22 cellular contexts compared by ENCODE assay signal in genomic region chr7:5436003-5436678, GRCh38. TPM values are rescaled to one million over a fixed set of nuclear protein-coding genes. Genes with fewer than 3 reads are reported as not detected.
DNase-seq lines count a peak whose midpoint lies in the region; ATAC-seq and TF ChIP-seq lines count a peak whose summit lies in the region.
"Had no signal": no experiment of that assay in that cellular context is flagged by ENCODE, and none has a peak within 500 bp of the region (broad histone marks: within the 10 kb centered on the region; RNA-seq: fewer than 3 reads in every experiment).

No MANE protein-coding gene starts in this region.

- no peak overlapping the region for H3K4me3 Mint-ChIP-seq in T-cell
- H3K4me3 Mint-ChIP-seq: CD4-positive, alpha-beta T cell had no signal

- H3K27me3 ChIP-seq in mesenchymal stem cell (ENCODE audit: control insufficient read depth in 1 of 2, insufficient read depth in 1 of 2, low read length in 2 of 2), result no peaks in the 10 kb centered on the region
- no peaks in the 10 kb centered on the region for H3K27me3 ChIP-seq in breast epithelium
- no peaks in the 10 kb centered on the region for H3K27me3 ChIP-seq in foreskin keratinocyte

- TF ChIP-seq CTCF in breast epithelium (IDR thresholded peaks at IDR 0.05) (no peak), foreskin keratinocyte (conservative IDR thresholded peaks at IDR 0.05) (no peak)

- WGBS in mesenchymal stem cell, result 93% methylated on average over 4 of the region's 5 CpGs

- peak; percentile 41 for ATAC-seq in GM18867 (IDR thresholded peaks at IDR 0.05; ENCODE audit: unreplicated experiment)
- ATAC-seq in GM21717 (IDR thresholded peaks at IDR 0.05; ENCODE audit: unreplicated experiment), result peak; percentile 37
- ATAC-seq in foreskin keratinocyte, result no peak
- ATAC-seq in T-cell (replicated peaks in 1 of 4), result no peak
- ATAC-seq: A549 had no signal

- no peak overlapping the region for H3K23ac ChIP-seq in mesenchymal stem cell (ENCODE audit: low read length in 2 of 2)

- no peak for TF ChIP-seq POLR2A in breast epithelium (IDR thresholded peaks at IDR 0.05)

- no peak overlapping the region for H3K18ac ChIP-seq in mesenchymal stem cell (ENCODE audit: low read depth in 1 of 2, low read length in 2 of 2)

- POLR2A ChIA-PET in T-cell (lab: Charles Lee), result no interaction called here

- H3K9me3 ChIP-seq in mesenchymal stem cell (ENCODE audit: control insufficient read depth, low read length) (peaks cover 12% of the 10 kb centered on the region), breast epithelium (peaks cover 0 to 10% of the 10 kb centered on the region in 2 donors)

- peak overlapping the region; percentile 55 for H4K8ac ChIP-seq in mesenchymal stem cell (ENCODE audit: low read length)

- H3K14ac ChIP-seq in mesenchymal stem cell (ENCODE audit: low read length in 2 of 2), result no peak overlapping the region

- CTCF ChIA-PET in T-cell (lab: Charles Lee), result no interaction called here

- H3K4me2 ChIP-seq in mesenchymal stem cell (ENCODE audit: low read length, poor library complexity, severe bottlenecking), result no peak overlapping the region
- H3K4me2 ChIP-seq: A549; BLaER1 treated with 17β-estradiol and CSF1 and Interleukin-3, amounts not matched to agents 10 nM and 100 nM had no signal

- no peak overlapping the region for H2BK120ac ChIP-seq in mesenchymal stem cell (ENCODE audit: low read depth, low read length)

- no peaks in the 10 kb centered on the region for H3K4me1 Mint-ChIP-seq in T-cell

- no peak overlapping the region for H2BK12ac ChIP-seq in mesenchymal stem cell (ENCODE audit: low read length in 2 of 2)

- H3K79me1 ChIP-seq in mesenchymal stem cell (replicated peaks; ENCODE audit: low read length, poor library complexity, severe bottlenecking), result peaks cover 29% of the 10 kb centered on the region

- H3K27me3 Mint-ChIP-seq in T-cell, result peaks cover 15 to 33% of the 10 kb centered on the region in 2 donors

- H3K9ac ChIP-seq in mesenchymal stem cell (ENCODE audit: low read length), result no peak overlapping the region
- H3K9ac ChIP-seq: BLaER1 treated with 17β-estradiol and CSF1 and Interleukin-3, amounts not matched to agents 10 nM and 100 nM had no signal

- no peak overlapping the region for H2AK5ac ChIP-seq in mesenchymal stem cell (ENCODE audit: low read length, severe bottlenecking)

- H4K91ac ChIP-seq in mesenchymal stem cell (ENCODE audit: low read length), result no peak overlapping the region

- intact Hi-C loops in breast epithelium (cut with DNase I; ENCODE audit: low total_unique reads), result no loop called here

- no peak overlapping the region for H2BK15ac ChIP-seq in mesenchymal stem cell (ENCODE audit: low read depth, poor library complexity, severe bottlenecking)

- peaks cover 25 to 28% of the 10 kb centered on the region in 2 experiments for H3K36me3 ChIP-seq in mesenchymal stem cell (ENCODE audit: control insufficient read depth in 1 of 2, insufficient read depth in 2 of 2, low read depth in 1 of 2, low read length in 2 of 2)
- no peaks in the 10 kb centered on the region for H3K36me3 ChIP-seq in breast epithelium

- no peak overlapping the region for H3K4ac ChIP-seq in mesenchymal stem cell (ENCODE audit: low read depth in 1 of 2, low read length in 2 of 2)

- DNase-seq in RPMI8226 (peak; percentile 33), mesenchymal stem cell (no peak), breast epithelium (ENCODE audit: low spot score in 2 of 2) (no peak), foreskin keratinocyte (no peak), T-cell (no peak)
- DNase-seq: AML-193; CD4-positive, alpha-beta T cell; EL; GDM1; Kasumi-1; NCI-H1105 treated with DMSO at 0.1 percent for 48 hours; NCI-H1930; NCI-H2107; NCI-H524; NCI-H748 treated with DMSO at 0.1 percent for 48 hours; SIG-M5 had no signal

- H3K36me3 Mint-ChIP-seq in T-cell, result peaks cover 19% of the 10 kb centered on the region

- peaks cover 0 to 3% (median 0%) of the 10 kb centered on the region in 3 donors for H3K9me3 Mint-ChIP-seq in T-cell
- H3K9me3 Mint-ChIP-seq: CD4-positive, alpha-beta T cell had no signal

- peaks cover 10% of the 10 kb centered on the region for H3K4me1 ChIP-seq in mesenchymal stem cell (ENCODE audit: control insufficient read depth, insufficient read depth, low read depth, low read length)
- no peaks in the 10 kb centered on the region for H3K4me1 ChIP-seq in breast epithelium
- no peaks in the 10 kb centered on the region for H3K4me1 ChIP-seq in foreskin keratinocyte
- H3K4me1 ChIP-seq: A549 had no signal

- H3K27ac ChIP-seq in mesenchymal stem cell (ENCODE audit: low read length, poor library complexity, severe bottlenecking), result no peak overlapping the region
- H3K27ac ChIP-seq in breast epithelium, result no peak overlapping the region
- no peak overlapping the region for H3K27ac ChIP-seq in foreskin keratinocyte
- H3K27ac ChIP-seq: A549; BLaER1 treated with 17β-estradiol and CSF1 and Interleukin-3, amounts not matched to agents 10 nM and 100 nM; HL-60; SK-N-MC had no signal

- H2AFZ ChIP-seq in mesenchymal stem cell (ENCODE audit: low read depth, low read length), result no peak overlapping the region

- H3K4me3 ChIP-seq in mesenchymal stem cell (ENCODE audit: insufficient read depth in 1 of 2, low read depth in 1 of 2, low read length in 2 of 2) (no peak overlapping the region), breast epithelium (no peak overlapping the region)
- H3K4me3 ChIP-seq: A549; BLaER1 treated with 17β-estradiol and CSF1 and Interleukin-3, amounts not matched to agents 10 nM and 100 nM; SK-N-MC had no signal

- no peak overlapping the region for H2BK5ac ChIP-seq in mesenchymal stem cell (ENCODE audit: low read depth, low read length, poor library complexity, severe bottlenecking)

- no peak overlapping the region for H3K27ac Mint-ChIP-seq in T-cell
- H3K27ac Mint-ChIP-seq: CD4-positive, alpha-beta T cell had no signal

RNA-seq across cellular contexts. Expression of gene TNRC18, which starts 12.5 kb away (rescaled TPM):
- polyA plus RNA-seq in mesenchymal stem cell (2013, experiment 1 of 2), result 45.5 TPM
- polyA plus RNA-seq in mesenchymal stem cell (2013, experiment 2 of 2), result 39.8 TPM
- total RNA-seq in breast epithelium (10 to 100 TPM; 32.2 to 72.4 (median 36.9) TPM), foreskin keratinocyte (59.7 and 61.9 TPM in 2 replicates), T-cell (10 to 100 TPM; 58.8 to 71.0 (median 62.6) TPM)
- polyA plus RNA-seq in foreskin keratinocyte, result 15.0 and 19.3 TPM in 2 replicates

Comparison
In these comparisons a context has a peak if more than half of its experiments do, and no peak if none do; other contexts are left out.
1. ATAC-seq: peak in GM18867 (single experiment) and GM21717 (single experiment); none in foreskin keratinocyte (single experiment) and T-cell (0 of 4).